Comparison of ENCODE assay signal across 8 cellular contexts in the genomic region with DNA sequence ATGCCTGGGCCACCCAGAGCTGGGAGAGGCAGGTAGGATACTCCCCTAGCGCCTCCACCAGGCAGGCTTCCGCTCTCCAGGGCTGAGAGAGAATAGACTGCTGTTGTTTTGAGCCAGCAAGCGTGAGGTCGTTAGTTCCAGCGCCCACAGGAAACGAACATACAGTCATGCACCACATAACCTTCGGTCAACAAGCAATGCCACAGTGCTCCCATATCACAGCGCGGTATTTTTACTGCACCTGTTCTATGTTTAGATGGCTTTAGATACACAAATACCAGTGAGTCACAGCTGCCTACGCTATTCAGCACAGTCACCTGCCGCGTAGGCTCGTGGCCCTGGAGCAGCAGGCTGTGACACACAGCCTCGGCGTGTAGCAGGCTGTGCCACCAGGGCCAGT.
DNase-seq lines count a peak whose midpoint lies in the region; ATAC-seq and TF ChIP-seq lines count a peak whose summit lies in the region.
"Not testable (repeated sequence)": the region's sequence is repeated elsewhere in the genome, so short reads cannot be mapped to it uniquely, and the experiment has no call there.

No MANE protein-coding gene starts in this region.

- H3K27me3 ChIP-seq in CD4-positive, alpha-beta T cell (ENCODE audit: control insufficient read depth, insufficient read depth, low read length), result not testable (repeated sequence)

- intact Hi-C loops in CD4-positive, alpha-beta T cell (cut with DNase I, micrococcal nuclease), result not testable (repeated sequence)

- not testable (repeated sequence) for H3K9me3 ChIP-seq in CD4-positive, alpha-beta T cell (ENCODE audit: control insufficient read depth, low read length)

- H3K27ac ChIP-seq in CD4-positive, alpha-beta T cell (ENCODE audit: low read depth, low read length), result not testable (repeated sequence)

- TF ChIP-seq CTCF in CD4-positive, alpha-beta T cell (IDR thresholded peaks at IDR 0.05), result not testable (repeated sequence)

- H3K4me1 Mint-ChIP-seq in CD4-positive, alpha-beta T cell (ENCODE audit: low read depth); activated T-helper 17 cell treated with anti-CD3 and anti-CD28 coated beads, Interleukin-2, amount 50 U/mL, for 72 hours; natural killer cell treated with Interleukin-12 subunit alpha and Interleukin-12 subunit beta and Interleukin-15 and Interleukin-18, amount 100 ng/mL, for 72 hours (ENCODE audit: low read depth in 2 of 2): not testable (repeated sequence)

- POLR2A ChIA-PET in CD4-positive, alpha-beta T cell (lab: Charles Lee), result not testable (repeated sequence)

- ATAC-seq in CD4-positive, alpha-beta T cell (ENCODE audit: poor library complexity), result peak; percentile 73
- ATAC-seq in GM18907 (IDR thresholded peaks at IDR 0.05; ENCODE audit: unreplicated experiment) (peak; percentile 50), GM21423 (IDR thresholded peaks at IDR 0.05; ENCODE audit: unreplicated experiment) (peak; percentile 52), HG02678 (IDR thresholded peaks at IDR 0.05; ENCODE audit: unreplicated experiment) (peak; percentile 51), HG03095 (IDR thresholded peaks at IDR 0.05; ENCODE audit: unreplicated experiment) (peak; percentile 40), HG03520 (IDR thresholded peaks at IDR 0.05; ENCODE audit: unreplicated experiment) (peak; percentile 49)
- peak; percentile 82 for ATAC-seq in activated T-helper 17 cell treated with anti-CD3 and anti-CD28 coated beads, Interleukin-2, amount 50 U/mL, for 72 hours (replicated peaks)
- peak; percentile 62 to 74 for ATAC-seq in natural killer cell treated with Interleukin-12 subunit alpha and Interleukin-12 subunit beta and Interleukin-15 and Interleukin-18, amount 100 ng/mL, for 72 hours

- H3K27me3 Mint-ChIP-seq in CD4-positive, alpha-beta T cell; activated T-helper 17 cell treated with anti-CD3 and anti-CD28 coated beads, Interleukin-2, amount 50 U/mL, for 72 hours; natural killer cell treated with Interleukin-12 subunit alpha and Interleukin-12 subunit beta and Interleukin-15 and Interleukin-18, amount 100 ng/mL, for 72 hours: not testable (repeated sequence)

- not testable (repeated sequence) for DNase-seq in CD4-positive, alpha-beta T cell; natural killer cell treated with Interleukin-12 subunit alpha and Interleukin-12 subunit beta and Interleukin-15 and Interleukin-18, amount 100 ng/mL, for 72 hours (ENCODE audit: low spot score)

- H3K4me3 Mint-ChIP-seq in CD4-positive, alpha-beta T cell; activated T-helper 17 cell treated with anti-CD3 and anti-CD28 coated beads, Interleukin-2, amount 50 U/mL, for 72 hours; natural killer cell treated with Interleukin-12 subunit alpha and Interleukin-12 subunit beta and Interleukin-15 and Interleukin-18, amount 100 ng/mL, for 72 hours: not testable (repeated sequence)

- CTCF ChIA-PET in CD4-positive, alpha-beta T cell (lab: Charles Lee), result not testable (repeated sequence)

- not testable (repeated sequence) for H3K9me3 Mint-ChIP-seq in CD4-positive, alpha-beta T cell; activated T-helper 17 cell treated with anti-CD3 and anti-CD28 coated beads, Interleukin-2, amount 50 U/mL, for 72 hours; natural killer cell treated with Interleukin-12 subunit alpha and Interleukin-12 subunit beta and Interleukin-15 and Interleukin-18, amount 100 ng/mL, for 72 hours

- not testable (repeated sequence) for H3K27ac Mint-ChIP-seq in CD4-positive, alpha-beta T cell; activated T-helper 17 cell treated with anti-CD3 and anti-CD28 coated beads, Interleukin-2, amount 50 U/mL, for 72 hours; natural killer cell treated with Interleukin-12 subunit alpha and Interleukin-12 subunit beta and Interleukin-15 and Interleukin-18, amount 100 ng/mL, for 72 hours

- not testable (repeated sequence) for H3K36me3 Mint-ChIP-seq in CD4-positive, alpha-beta T cell (ENCODE audit: low read depth); activated T-helper 17 cell treated with anti-CD3 and anti-CD28 coated beads, Interleukin-2, amount 50 U/mL, for 72 hours (ENCODE audit: low read depth); natural killer cell treated with Interleukin-12 subunit alpha and Interleukin-12 subunit beta and Interleukin-15 and Interleukin-18, amount 100 ng/mL, for 72 hours
